In genomic region chr7:28787116-28787515, GRCh38 we compare ENCODE assay signal across 18 cellular contexts.
"Had no signal": no experiment of that assay in that cellular context is flagged by ENCODE, and none has a peak within 500 bp of the region (broad histone marks: within the 10 kb centered on the region; RNA-seq: fewer than 3 reads in every experiment).

No MANE protein-coding gene starts in this region.

- H3K27ac ChIP-seq: foreskin keratinocyte, right atrium auricular region, transverse colon, WERI-Rb-1 had no signal

- H3K9me3 Mint-ChIP-seq: activated T-helper 1 cell treated with anti-CD3 and anti-CD28 coated beads, Interleukin-12 subunit alpha, Interleukin-12 subunit beta, Interleukin-2, Interleukin-4 antibody, amounts not matched to agents 30 ng/mL and 10 ng/mL and 1 ng/mL, durations not matched to agents 14 hours and 24 hours and 36 hours; natural killer cell; stimulated activated effector memory CD8-positive, alpha-beta T cell treated with anti-CD3 and anti-CD28 coated beads, Interleukin-12 subunit alpha, Interleukin-12 subunit beta, amount 100 ng/mL, for 72 hours had no signal

- H3K4me1 ChIP-seq: foreskin keratinocyte had no signal

- H3K9me3 ChIP-seq: right atrium auricular region, transverse colon had no signal

- H3K4me1 Mint-ChIP-seq: natural killer cell; stimulated activated effector memory CD8-positive, alpha-beta T cell treated with anti-CD3 and anti-CD28 coated beads, Interleukin-12 subunit alpha, Interleukin-12 subunit beta, amount 100 ng/mL, for 72 hours had no signal

- H3K36me3 Mint-ChIP-seq: natural killer cell; stimulated activated effector memory CD8-positive, alpha-beta T cell treated with anti-CD3 and anti-CD28 coated beads, Interleukin-12 subunit alpha, Interleukin-12 subunit beta, amount 100 ng/mL, for 72 hours had no signal

- H3K27ac Mint-ChIP-seq: activated CD8-positive, alpha-beta T cell treated with anti-CD3 and anti-CD28 coated beads, Interleukin-2, amount 10 ng/mL, durations not matched to agents 7 days and 5 days; activated T-helper 1 cell treated with anti-CD3 and anti-CD28 coated beads, Interleukin-12 subunit alpha, Interleukin-12 subunit beta, Interleukin-2, Interleukin-4 antibody, amounts not matched to agents 30 ng/mL and 10 ng/mL and 1 ng/mL, durations not matched to agents 14 hours and 24 hours and 36 hours; natural killer cell; stimulated activated effector memory CD8-positive, alpha-beta T cell treated with anti-CD3 and anti-CD28 coated beads, Interleukin-12 subunit alpha, Interleukin-12 subunit beta, amount 100 ng/mL, for 72 hours had no signal

- DNase-seq: activated CD4-positive, alpha-beta T cell treated with anti-CD3 and anti-CD28 coated beads for 4 hours; activated CD8-positive, alpha-beta memory T cell treated with anti-CD3 and anti-CD28 coated beads, Interleukin-2, amount 50 U/mL, for 48 hours; activated CD8-positive, alpha-beta T cell treated with anti-CD3 and anti-CD28 coated beads, Interleukin-2, amount 10 ng/mL, durations not matched to agents 7 days and 5 days; activated naive CD4-positive, alpha-beta T cell; aorta; foreskin keratinocyte; head of caudate nucleus; left colon; natural killer cell; nucleus accumbens; small intestine; substantia nigra; transverse colon; WERI-Rb-1 had no signal

- ATAC-seq: activated CD8-positive, alpha-beta T cell treated with anti-CD3 and anti-CD28 coated beads, Interleukin-2, amount 10 ng/mL, durations not matched to agents 7 days and 5 days; foreskin keratinocyte; left colon; natural killer cell; stimulated activated effector memory CD8-positive, alpha-beta T cell treated with anti-CD3 and anti-CD28 coated beads, Interleukin-12 subunit alpha, Interleukin-12 subunit beta, amount 100 ng/mL, for 72 hours had no signal

- H3K27me3 ChIP-seq: foreskin keratinocyte, right atrium auricular region, transverse colon had no signal

- H3K4me3 ChIP-seq: lung, right atrium auricular region, transverse colon had no signal

- H3K4me3 Mint-ChIP-seq: activated CD8-positive, alpha-beta T cell treated with anti-CD3 and anti-CD28 coated beads, Interleukin-2, amount 10 ng/mL, durations not matched to agents 7 days and 5 days; activated T-helper 1 cell treated with anti-CD3 and anti-CD28 coated beads, Interleukin-12 subunit alpha, Interleukin-12 subunit beta, Interleukin-2, Interleukin-4 antibody, amounts not matched to agents 30 ng/mL and 10 ng/mL and 1 ng/mL, durations not matched to agents 14 hours and 24 hours and 36 hours; natural killer cell; stimulated activated effector memory CD8-positive, alpha-beta T cell treated with anti-CD3 and anti-CD28 coated beads, Interleukin-12 subunit alpha, Interleukin-12 subunit beta, amount 100 ng/mL, for 72 hours had no signal
